8 cellular contexts compared by ENCODE assay signal in genomic region chr19:5131031-5131865, GRCh38.
DNase-seq lines count a peak whose midpoint lies in the region; ATAC-seq and TF ChIP-seq lines count a peak whose summit lies in the region.

No MANE protein-coding gene starts in this region.

- H3K27me3 ChIP-seq in thyroid gland (no peaks in the 10 kb centered on the region), stomach (no peaks in the 10 kb centered on the region), SK-N-SH (ENCODE audit: insufficient read depth) (no peaks in the 10 kb centered on the region)

- no peaks in the 10 kb centered on the region for H4K20me1 ChIP-seq in SK-N-SH (ENCODE audit: insufficient read depth)

- peaks cover 4% of the 10 kb centered on the region for H3K36me3 Mint-ChIP-seq in activated naive CD4-positive, alpha-beta T cell treated with anti-CD3 and anti-CD28 coated beads for 36 hours (ENCODE audit: low read depth)
- H3K36me3 Mint-ChIP-seq in activated naive CD4-positive, alpha-beta T cell treated with anti-CD3 and anti-CD28 coated beads, Interleukin-2, amount 50 U/mL, for 72 hours = no peaks in the 10 kb centered on the region

- WGBS in thyroid gland, 2 donors = 60 to 86% methylated on average over 11 to 17 of the region's 30 CpGs
- WGBS in stomach, 5 donors = 75 to 89% (median 79%) methylated on average over 13 to 30 of the region's 30 CpGs
- 97% methylated on average over 15 of the region's 30 CpGs for WGBS in SK-N-SH (ENCODE audit: low lambda C conversion rate)

- no peaks in the 10 kb centered on the region for H3K9me3 Mint-ChIP-seq in activated naive CD4-positive, alpha-beta T cell treated with anti-CD3 and anti-CD28 coated beads for 36 hours
- H3K9me3 Mint-ChIP-seq in activated naive CD4-positive, alpha-beta T cell treated with anti-CD3 and anti-CD28 coated beads, Interleukin-2, amount 50 U/mL, for 72 hours = no peaks in the 10 kb centered on the region

- peak overlapping the region; percentile 49 for H3K4me3 Mint-ChIP-seq in activated naive CD4-positive, alpha-beta T cell treated with anti-CD3 and anti-CD28 coated beads for 36 hours

- intact Hi-C loops in activated naive CD4-positive, alpha-beta T cell treated with anti-CD3 and anti-CD28 coated beads for 36 hours (cut with micrococcal nuclease) = loop anchor here (5.0 kb wide), 1 partner anchor 319 kb away; no protein-coding TSS in a partner anchor
- intact Hi-C loops in thyroid gland (cut with DNase I) (no loop called here), stomach (cut with DNase I; ENCODE audit: low total_unique reads) (no loop called here)

- no peak for TF ChIP-seq RAD21 in SK-N-SH (IDR thresholded peaks at IDR 0.05; ENCODE audit: low read length)

- CTCF ChIA-PET in activated naive CD4-positive, alpha-beta T cell treated with anti-CD3 and anti-CD28 coated beads for 36 hours (lab: Charles Lee) = no interaction called here
- CTCF ChIA-PET in SK-N-SH (lab: Yijun Ruan, JAX) = no interaction called here

- TF ChIP-seq CTCF in thyroid gland (IDR thresholded peaks at IDR 0.05) (no peak), stomach (IDR thresholded peaks at IDR 0.05) (no peak), SK-N-SH (IDR thresholded peaks at IDR 0.05) (no peak)

- H3K4me3 ChIP-seq in thyroid gland (replicated peaks in 1 of 3) = no peak overlapping the region
- H3K4me3 ChIP-seq in stomach = no peak overlapping the region
- no peak overlapping the region for H3K4me3 ChIP-seq in SK-N-SH (ENCODE audit: low read depth in 2 of 2, low read length in 1 of 2)

- peak overlapping the region; percentile 83 for H3K27ac Mint-ChIP-seq in activated naive CD4-positive, alpha-beta T cell treated with anti-CD3 and anti-CD28 coated beads for 36 hours
- peak overlapping the region; percentile 93 to 95 for H3K27ac Mint-ChIP-seq in activated naive CD4-positive, alpha-beta T cell treated with anti-CD3 and anti-CD28 coated beads, Interleukin-2, amount 50 U/mL, for 72 hours

- TF ChIP-seq POLR2A in thyroid gland (IDR thresholded peaks at IDR 0.05) = no peak
- no peak for TF ChIP-seq POLR2A in stomach (IDR thresholded peaks at IDR 0.05)

- no peaks in the 10 kb centered on the region for H3K79me2 ChIP-seq in SK-N-SH (ENCODE audit: insufficient read depth)

- H3K4me2 ChIP-seq in SK-N-SH = no peak overlapping the region

- H2AFZ ChIP-seq in SK-N-SH (ENCODE audit: low read depth) = no peak overlapping the region

- no peaks in the 10 kb centered on the region for H3K27me3 Mint-ChIP-seq in activated naive CD4-positive, alpha-beta T cell treated with anti-CD3 and anti-CD28 coated beads for 36 hours (ENCODE audit: low read depth)

- H3K36me3 ChIP-seq in thyroid gland (peaks cover 29 to 33% of the 10 kb centered on the region in 2 donors), stomach (peaks cover 27 to 71% (median 63%) of the 10 kb centered on the region in 4 donors), SK-N-SH (replicated peaks in 1 of 2; ENCODE audit: control insufficient read depth in 1 of 2, insufficient read depth in 2 of 2, low read length in 1 of 2) (peaks cover 0 to 46% of the 10 kb centered on the region in 2 experiments)

- no peak for DNase-seq in activated naive CD4-positive, alpha-beta T cell treated with anti-CD3 and anti-CD28 coated beads for 36 hours
- no peak for DNase-seq in activated naive CD4-positive, alpha-beta T cell treated with Interleukin-2 at 50 U/mL for 16 hours
- DNase-seq in activated naive CD4-positive, alpha-beta T cell treated with anti-CD3 and anti-CD28 coated beads, Interleukin-2, amount 50 U/mL, for 72 hours (ENCODE audit: low spot score in 2 of 2) = no peak
- DNase-seq in thyroid gland (peak in 1 of 2 donors; percentile 65), stomach (no peak), SK-N-SH (no peak), HuH-7 (ENCODE audit: low spot score) (no peak)

- no peaks in the 10 kb centered on the region for H3K9me3 ChIP-seq in thyroid gland
- no peaks in the 10 kb centered on the region for H3K9me3 ChIP-seq in stomach
- H3K9me3 ChIP-seq in SK-N-SH = no peaks in the 10 kb centered on the region

- no peaks in the 10 kb centered on the region for H3K9me2 ChIP-seq in SK-N-SH

- H3K27ac ChIP-seq in thyroid gland (peak overlapping the region in 2 of 3 donors; percentile 17 to 59), stomach (peak overlapping the region in 1 of 5 donors; percentile 53), SK-N-SH (ENCODE audit: low read depth in 2 of 2, low read length in 1 of 2) (no peak overlapping the region)

- H3F3A ChIP-seq in SK-N-SH (replicated peaks; ENCODE audit: insufficient read depth) = no peaks in the 10 kb centered on the region

- TF ChIP-seq EP300 in stomach (IDR thresholded peaks at IDR 0.05) (no peak), SK-N-SH (IDR thresholded peaks at IDR 0.05; ENCODE audit: borderline replicate concordance in 1 of 2, low read depth in 1 of 2, low read length in 1 of 2) (no peak)

- H3K4me1 ChIP-seq in thyroid gland (peaks cover 3 to 45% of the 10 kb centered on the region in 2 donors), stomach (peaks cover 25 to 34% (median 32%) of the 10 kb centered on the region in 4 donors), SK-N-SH (ENCODE audit: control insufficient read depth in 1 of 2, insufficient read depth in 2 of 2, low read depth in 1 of 2, low read length in 1 of 2) (peaks cover 0 to 13% of the 10 kb centered on the region in 2 experiments; a peak in 1 of 4 replicates)

- H3K9ac ChIP-seq in SK-N-SH = no peak overlapping the region

- ATAC-seq in HG03108 (IDR thresholded peaks at IDR 0.05; ENCODE audit: unreplicated experiment) = peak; percentile 38
- ATAC-seq in activated naive CD4-positive, alpha-beta T cell treated with anti-CD3 and anti-CD28 coated beads, Interleukin-2, amount 50 U/mL, for 72 hours = peak; percentile 14 to 27

- H3K4me1 Mint-ChIP-seq in activated naive CD4-positive, alpha-beta T cell treated with anti-CD3 and anti-CD28 coated beads for 36 hours (ENCODE audit: low read depth) = peaks cover 22% of the 10 kb centered on the region

- POLR2A ChIA-PET in SK-N-SH (lab: Yijun Ruan, JAX) = no interaction called here

TF ChIP-seq in SK-N-SH, 30 proteins besides CTCF, POLR2A, EP300 and RAD21:
- TF ChIP-seq REST (IDR thresholded peaks at IDR 0.05; ENCODE audit: low read depth, low read length) (no peak), FOSL2 (IDR thresholded peaks at IDR 0.05; ENCODE audit: borderline replicate concordance, low read depth) (no peak), IRF3 (IDR thresholded peaks at IDR 0.05; ENCODE audit: low read depth, low read length) (no peak), GATA2 (CRISPR knock-in tag; IDR thresholded peaks at IDR 0.05) (no peak), SIN3A (IDR thresholded peaks at IDR 0.05; ENCODE audit: borderline replicate concordance, low read depth, low read length) (no peak)

Comparison
In these comparisons a context has a peak if more than half of its experiments do, and no peak if none do; other contexts are left out.
1. H3K27ac ChIP-seq: peak in thyroid gland (2 of 3); none in SK-N-SH (0 of 2).